ENCODE assay signal across 8 cellular contexts in genomic region chr1:32208891-32209309, GRCh38. TPM values are rescaled to one million over a fixed set of nuclear protein-coding genes. Genes with fewer than 3 reads are reported as not detected.
A peak's percentile ranks its signal among the peaks of the same experiment; 100 is the strongest.
DNase-seq lines count a peak whose midpoint lies in the region; ATAC-seq and TF ChIP-seq lines count a peak whose summit lies in the region.

Gene DCDC2B (plus strand): TSS chr1:32209089. CDS start chr1:32209094, 5 bp downstream.

- H3K4me3 ChIP-seq in fibroblast of lung (replicated peaks in 1 of 4; ENCODE audit: control extremely low read depth in 1 of 4, insufficient read depth in 1 of 4, low read depth in 3 of 4, low read length in 4 of 4) (no peak within 1 kb of the TSS), upper lobe of right lung (no peak within 1 kb of the TSS), ascending aorta (no peak within 1 kb of the TSS)

- no peak within 1 kb of the TSS for H3K9ac ChIP-seq in fibroblast of lung (ENCODE audit: insufficient read depth, low read length)

- H3K79me2 ChIP-seq in fibroblast of lung (ENCODE audit: control insufficient read depth, insufficient read depth, low read length), result no peaks in the 10 kb centered on the region

- H3K27ac Mint-ChIP-seq in activated naive CD4-positive, alpha-beta T cell treated with anti-CD3 and anti-CD28 coated beads, Interleukin-2, amount 50 U/mL, for 72 hours, result peak within 1 kb of the TSS; percentile 19 to 76

- no peak for DNase-seq in activated naive CD4-positive, alpha-beta T cell treated with anti-CD3 and anti-CD28 coated beads, Interleukin-2, amount 50 U/mL, for 72 hours (ENCODE audit: low spot score in 2 of 2)
- DNase-seq in activated naive CD4-positive, alpha-beta T cell treated with Interleukin-2 at 50 U/mL for 16 hours, result no peak
- DNase-seq in NCI-H748 (lab: John Stamatoyannopoulos, UW; ENCODE audit: unreplicated experiment) (peak; percentile 87), fibroblast of lung (ENCODE audit: low read depth in 2 of 2) (peak; percentile 31 to 55), upper lobe of right lung (no peak), ascending aorta (ENCODE audit: low spot score in 2 of 2) (no peak)
- DNase-seq in activated CD8-positive, alpha-beta memory T cell treated with anti-CD3 and anti-CD28 coated beads, Interleukin-2, amount 50 U/mL, for 48 hours, result no peak

- ATAC-seq in activated naive CD4-positive, alpha-beta T cell treated with anti-CD3 and anti-CD28 coated beads, Interleukin-2, amount 50 U/mL, for 72 hours, result no peak
- ATAC-seq in upper lobe of right lung (peak; percentile 1), HG03039 (IDR thresholded peaks at IDR 0.05; ENCODE audit: unreplicated experiment) (no peak)

- H3K9me3 Mint-ChIP-seq in activated naive CD4-positive, alpha-beta T cell treated with anti-CD3 and anti-CD28 coated beads, Interleukin-2, amount 50 U/mL, for 72 hours, result no peaks in the 10 kb centered on the region

- TF ChIP-seq CTCF in fibroblast of lung (conservative IDR thresholded peaks at IDR 0.05 in 1 of 2, IDR thresholded peaks at IDR 0.05 in 1 of 2; ENCODE audit: low read depth in 1 of 2, low read length in 2 of 2), result no peak
- no peak for TF ChIP-seq CTCF in upper lobe of right lung (IDR thresholded peaks at IDR 0.05)
- no peak for TF ChIP-seq CTCF in ascending aorta (IDR thresholded peaks at IDR 0.05)

- intact Hi-C loops in upper lobe of right lung (cut with DNase I) (no loop called here), ascending aorta (cut with DNase I) (no loop called here)

- H3K36me3 ChIP-seq in fibroblast of lung (ENCODE audit: control insufficient read depth, insufficient read depth, low read length), result no peaks in the 10 kb centered on the region
- H3K36me3 ChIP-seq in upper lobe of right lung, result no peaks in the 10 kb centered on the region
- H3K36me3 ChIP-seq in ascending aorta, result peaks cover under 1 to 3% of the 10 kb centered on the region in 2 donors

- H3K27ac ChIP-seq in fibroblast of lung (ENCODE audit: insufficient read depth, low read length) (no peak within 1 kb of the TSS), upper lobe of right lung (no peak within 1 kb of the TSS), ascending aorta (no peak within 1 kb of the TSS)

- no peaks in the 10 kb centered on the region for H3K27me3 ChIP-seq in fibroblast of lung (ENCODE audit: control insufficient read depth, insufficient read depth, low read length)
- no peaks in the 10 kb centered on the region for H3K27me3 ChIP-seq in upper lobe of right lung
- H3K27me3 ChIP-seq in ascending aorta, result no peaks in the 10 kb centered on the region

- peaks cover 6 to 15% of the 10 kb centered on the region in 2 donors for H3K36me3 Mint-ChIP-seq in activated naive CD4-positive, alpha-beta T cell treated with anti-CD3 and anti-CD28 coated beads, Interleukin-2, amount 50 U/mL, for 72 hours

- H3K9me3 ChIP-seq in fibroblast of lung (ENCODE audit: control insufficient read depth, insufficient read depth, low read depth, low read length) (no peaks in the 10 kb centered on the region), upper lobe of right lung (no peaks in the 10 kb centered on the region), ascending aorta (no peaks in the 10 kb centered on the region)

- H4K20me1 ChIP-seq in fibroblast of lung (ENCODE audit: control insufficient read depth, extremely low read depth, insufficient read depth, low read length), result no peaks in the 10 kb centered on the region

- H2AFZ ChIP-seq in fibroblast of lung (ENCODE audit: low read length), result no peak within 1 kb of the TSS

- no peak within 1 kb of the TSS for H3K4me2 ChIP-seq in fibroblast of lung (ENCODE audit: extremely low read depth, insufficient read depth, low read length)

- peaks cover 3% of the 10 kb centered on the region for H3K4me1 ChIP-seq in fibroblast of lung (ENCODE audit: control insufficient read depth, extremely low read depth, insufficient read depth, low read length)
- H3K4me1 ChIP-seq in upper lobe of right lung, result peaks cover 11% of the 10 kb centered on the region
- H3K4me1 ChIP-seq in ascending aorta, result peaks cover 0 to 7% of the 10 kb centered on the region in 2 donors

RNA-seq across cellular contexts. Expression of gene DCDC2B, which starts in this region (rescaled TPM):
- under 1 TPM in 1 of 2 donors, not detected in 1; 0.16 TPM for total RNA-seq in activated naive CD4-positive, alpha-beta T cell treated with anti-CD3 and anti-CD28 coated beads, Interleukin-2, amount 50 U/mL, for 72 hours
- total RNA-seq in fibroblast of lung, result not detected in 2 replicates
- not detected in 2 replicates for polyA plus RNA-seq in fibroblast of lung
- polyA plus RNA-seq in fibroblast of lung (2012), result 0.06 and 0.12 TPM in 2 replicates
- polyA minus RNA-seq in fibroblast of lung (ENCODE audit: low replicate concordance), result not detected in 2 replicates
- total RNA-seq in upper lobe of right lung, result not detected
- not detected for total RNA-seq in ascending aorta

Comparison
In these comparisons a context has a peak if more than half of its experiments do, and no peak if none do; other contexts are left out.
1. Peak in DNase-seq in fibroblast of lung; RNA of the gene not detected or under 1 TPM.
2. Peak in ATAC-seq in upper lobe of right lung; RNA of the gene not detected or under 1 TPM.